ENCODE assay signal across 8 cellular contexts in the genomic region with DNA sequence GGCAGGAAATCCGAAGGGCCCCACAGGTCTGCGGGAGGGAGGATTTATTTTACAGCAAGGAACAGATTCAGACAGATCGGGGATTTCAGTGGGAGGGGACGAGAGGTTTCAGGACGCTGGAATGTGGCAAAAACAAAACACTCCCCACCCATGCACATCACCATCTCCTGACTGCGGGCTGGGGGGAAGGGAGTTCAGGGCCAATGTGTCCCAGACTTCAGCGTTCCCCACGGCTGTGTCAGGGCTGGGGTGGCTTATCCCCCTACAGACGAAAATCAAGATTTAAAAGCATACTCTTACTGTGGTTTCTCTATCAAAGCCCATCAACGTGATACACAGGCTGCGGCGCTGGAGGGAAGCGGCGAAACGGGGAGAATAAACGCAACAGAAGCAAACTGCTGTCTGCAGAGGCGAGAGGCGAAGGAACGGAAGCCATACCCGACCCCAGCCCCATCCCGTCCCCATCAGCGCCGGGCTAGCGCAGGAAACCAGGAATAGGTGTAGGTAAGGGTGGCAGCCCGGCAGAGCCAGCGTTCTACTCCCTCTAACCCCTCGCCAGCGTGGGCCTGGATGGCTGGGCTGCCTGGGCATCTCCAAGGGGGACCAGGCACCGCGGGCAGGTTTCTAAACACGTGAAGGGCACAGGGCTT. TPM values are rescaled to one million over a fixed set of nuclear protein-coding genes. Genes with fewer than 3 reads are reported as not detected.
DNase-seq lines count a peak whose midpoint lies in the region; ATAC-seq, FAIRE-seq and TF ChIP-seq lines count a peak whose summit lies in the region.

No MANE protein-coding gene starts in this region.

- peaks cover 60% of the 10 kb centered on the region for H3K79me2 ChIP-seq in astrocyte (ENCODE audit: insufficient read depth, low read length)

- H3K9me3 ChIP-seq in astrocyte (ENCODE audit: insufficient read depth, low read depth, low read length) (no peaks in the 10 kb centered on the region), tibial nerve (no peaks in the 10 kb centered on the region)

- ATAC-seq in GM21529 (IDR thresholded peaks at IDR 0.05; ENCODE audit: unreplicated experiment) (no peak), GM19397 (IDR thresholded peaks at IDR 0.05; ENCODE audit: unreplicated experiment) (no peak)

- peak; percentile 28 for DNase-seq in A172 (ENCODE audit: low spot score)
- DNase-seq in HFFc6: peak; percentile 69
- peak; percentile 61 for DNase-seq in astrocyte (ENCODE audit: low read depth)
- DNase-seq in kidney epithelial cell (ENCODE audit: low read depth): no peak
- peak in 1 of 2 donors; percentile 28 for DNase-seq in tibial nerve (ENCODE audit: low spot score in 2 of 2)
- DNase-seq in Kasumi-1 (lab: John Stamatoyannopoulos, UW): no peak

- H3K27ac Mint-ChIP-seq in HFFc6 (peak overlapping the region; percentile 98), astrocyte (ENCODE audit: unreplicated experiment) (peak overlapping the region; percentile 51)

- H3K4me3 ChIP-seq in astrocyte (ENCODE audit: insufficient read depth, low read depth, low read length) (peak overlapping the region; percentile 76), kidney epithelial cell (ENCODE audit: low read depth, low read length) (peak overlapping the region; percentile 98), tibial nerve (peak overlapping the region; percentile 40 to 67 (median 51))

- H2AFZ ChIP-seq in astrocyte (ENCODE audit: low read depth, low read length): peak overlapping the region; percentile 78

- H3K4me3 Mint-ChIP-seq in HFFc6 (peak overlapping the region; percentile 92), astrocyte (ENCODE audit: unreplicated experiment) (peak overlapping the region; percentile 90)

- no peak for TF ChIP-seq EP300 in tibial nerve (IDR thresholded peaks at IDR 0.05)

- peaks cover 17% of the 10 kb centered on the region for H4K20me1 ChIP-seq in astrocyte (ENCODE audit: insufficient read depth, low read length)

- no peaks in the 10 kb centered on the region for H3K36me3 Mint-ChIP-seq in HFFc6 (ENCODE audit: low read depth)
- no peaks in the 10 kb centered on the region for H3K36me3 Mint-ChIP-seq in astrocyte (ENCODE audit: low read depth, unreplicated experiment)

- TF ChIP-seq CTCF in HFFc6 (IDR thresholded peaks at IDR 0.05) (no peak), astrocyte (IDR thresholded peaks at IDR 0.05; ENCODE audit: insufficient read depth, low read depth, low read length) (no peak), kidney epithelial cell (IDR thresholded peaks at IDR 0.05; ENCODE audit: insufficient read depth, low read length, poor library complexity, severe bottlenecking) (no peak), tibial nerve (IDR thresholded peaks at IDR 0.05) (no peak)

- H3K4me1 Mint-ChIP-seq in HFFc6 (ENCODE audit: low read depth) (peaks cover 56% of the 10 kb centered on the region), astrocyte (ENCODE audit: low read depth, unreplicated experiment) (peaks cover 8% of the 10 kb centered on the region)

- no peaks in the 10 kb centered on the region for H3K27me3 ChIP-seq in astrocyte (ENCODE audit: insufficient read depth, low read length)
- H3K27me3 ChIP-seq in kidney epithelial cell (ENCODE audit: control insufficient read depth, insufficient read depth, low read length): no peaks in the 10 kb centered on the region
- peaks cover 0 to 90% of the 10 kb centered on the region in 2 donors for H3K27me3 ChIP-seq in tibial nerve

- H3K27me3 Mint-ChIP-seq in HFFc6 (ENCODE audit: insufficient read depth): no peaks in the 10 kb centered on the region; the same call in 1 of the 2 replicates
- H3K27me3 Mint-ChIP-seq in astrocyte (ENCODE audit: low read depth, unreplicated experiment): peaks cover 53% of the 10 kb centered on the region

- H3K4me1 ChIP-seq in astrocyte (ENCODE audit: insufficient read depth, low read length): peaks cover 29% of the 10 kb centered on the region
- H3K4me1 ChIP-seq in tibial nerve: peaks cover 0 to 56% (median 33%) of the 10 kb centered on the region in 4 donors

- H3K36me3 ChIP-seq in astrocyte (ENCODE audit: insufficient read depth, low read length) (no peaks in the 10 kb centered on the region), kidney epithelial cell (ENCODE audit: control insufficient read depth, insufficient read depth, low read length) (no peaks in the 10 kb centered on the region), tibial nerve (no peaks in the 10 kb centered on the region)

- H3K9me3 Mint-ChIP-seq in HFFc6 (no peaks in the 10 kb centered on the region), astrocyte (ENCODE audit: unreplicated experiment) (peaks cover 1% of the 10 kb centered on the region)

- FAIRE-seq in astrocyte (lab: Jason Lieb, UNC): no peak

- H3K27ac ChIP-seq in astrocyte (ENCODE audit: low read depth, low read length) (peak overlapping the region; percentile 87), tibial nerve (peak overlapping the region; percentile 27 to 80 (median 46))

- peak overlapping the region; percentile 99 for H3K4me2 ChIP-seq in astrocyte (ENCODE audit: low read length)

- peak overlapping the region; percentile 86 for H3K9ac ChIP-seq in astrocyte (ENCODE audit: low read length)

- TF ChIP-seq POLR2A in tibial nerve (IDR thresholded peaks at IDR 0.05): no peak

- WGBS in tibial nerve, 2 donors: 6 to 7% methylated on average over 31 of the region's 31 CpGs

RNA-seq across cellular contexts. Expression of a gene that starts 2.7 kb away (rescaled TPM):
- total RNA-seq in A172 (2014; rRNA removed; shearing (Covaris generic)): 0.19 and 0.91 TPM in 2 replicates
- total RNA-seq in HFFc6 (2021; fragmentation: NEBNext Ultra II Directional; extraction: Animal tissue kit (Norgen Biotek cat#: 25700)): 10 to 100 TPM; 20.9 to 45.5 (median 26.5) TPM
- total RNA-seq in astrocyte: 7.5 and 13.3 TPM in 2 replicates
- 35.3 and 49.4 TPM in 2 replicates for total RNA-seq in kidney epithelial cell
- 10 to 100 TPM; 15.3 to 36.3 (median 19.6) TPM for total RNA-seq in tibial nerve

Comparison
In these comparisons a context has a peak if more than half of its experiments do, and no peak if none do; other contexts are left out.
1. DNase-seq: peak in A172 (single experiment), HFFc6 (single experiment) and astrocyte (single experiment); none in kidney epithelial cell (single experiment) and Kasumi-1 (0 of 2).
2. Peak in every context shown above with its lines, with median percentiles within 50 percentile points of each other: H3K4me3 ChIP-seq.